Comparison of ENCODE assay signal across 8 cellular contexts in the genomic region with DNA sequence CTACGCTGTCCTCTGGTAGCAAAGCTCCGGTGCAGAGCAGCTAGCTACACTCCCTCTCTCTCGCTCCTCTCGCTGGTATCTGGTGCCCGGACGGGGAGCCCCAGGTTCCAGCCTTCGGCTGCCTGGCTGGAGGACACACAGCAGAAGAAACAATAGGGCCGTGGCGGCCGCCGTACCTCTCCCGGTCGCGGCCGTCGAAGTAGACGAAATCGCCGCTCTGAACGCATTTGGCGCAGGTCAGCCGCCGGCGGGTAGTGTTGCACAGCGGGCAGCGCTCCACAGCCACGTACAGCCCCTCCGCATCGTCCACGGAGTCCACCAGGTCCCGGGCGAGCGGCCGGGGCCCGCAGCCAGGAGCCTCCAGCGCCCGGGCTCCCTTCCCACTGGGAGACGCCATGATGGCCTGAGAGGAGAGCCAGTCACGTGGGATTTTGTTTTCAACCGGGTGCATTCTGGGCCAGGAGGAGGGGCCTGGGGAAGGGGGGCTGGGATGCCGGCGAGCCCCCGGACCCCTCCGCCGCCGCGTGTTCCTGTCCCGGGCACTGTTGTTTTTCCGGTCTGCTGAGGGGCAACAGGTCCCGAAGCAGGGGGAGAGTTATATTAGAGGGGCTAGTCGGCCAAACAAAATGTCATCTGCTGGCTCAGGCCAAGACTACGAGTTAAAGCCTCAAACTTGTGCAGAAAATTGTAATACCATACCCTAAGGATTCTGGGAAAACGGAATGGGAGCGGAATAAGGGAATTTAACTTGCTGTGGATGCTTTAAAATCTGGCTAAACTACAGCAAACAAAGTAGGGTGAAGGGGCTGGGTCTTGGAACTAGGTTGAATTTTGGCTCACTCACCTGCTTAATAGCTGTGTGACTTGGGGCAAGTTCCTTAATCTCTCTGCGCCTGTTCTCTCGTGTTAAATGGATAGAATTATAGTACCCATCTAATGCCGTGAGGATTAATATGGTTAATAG.
DNase-seq lines count a peak whose midpoint lies in the region; ATAC-seq lines count a peak whose summit lies in the region.

A gene with protein sequence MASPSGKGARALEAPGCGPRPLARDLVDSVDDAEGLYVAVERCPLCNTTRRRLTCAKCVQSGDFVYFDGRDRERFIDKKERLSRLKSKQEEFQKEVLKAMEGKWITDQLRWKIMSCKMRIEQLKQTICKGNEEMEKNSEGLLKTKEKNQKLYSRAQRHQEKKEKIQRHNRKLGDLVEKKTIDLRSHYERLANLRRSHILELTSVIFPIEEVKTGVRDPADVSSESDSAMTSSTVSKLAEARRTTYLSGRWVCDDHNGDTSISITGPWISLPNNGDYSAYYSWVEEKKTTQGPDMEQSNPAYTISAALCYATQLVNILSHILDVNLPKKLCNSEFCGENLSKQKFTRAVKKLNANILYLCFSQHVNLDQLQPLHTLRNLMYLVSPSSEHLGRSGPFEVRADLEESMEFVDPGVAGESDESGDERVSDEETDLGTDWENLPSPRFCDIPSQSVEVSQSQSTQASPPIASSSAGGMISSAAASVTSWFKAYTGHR (minus strand): TSS at position 405 of the 964 bp plus-strand sequence. CDS start 8 bp downstream, at position 397.

- ATAC-seq in GM18873 (IDR thresholded peaks at IDR 0.05; ENCODE audit: low FRiP score, unreplicated experiment) (peak; percentile 81), HG03139 (IDR thresholded peaks at IDR 0.05; ENCODE audit: unreplicated experiment) (peak; percentile 88)

- DNase-seq in AG08395 (ENCODE audit: low spot score) (peak; percentile 96), NCI-H226 (peak; percentile 81), cerebellar cortex (ENCODE audit: low spot score) (peak; percentile 88), kidney glomerular epithelial cell (lab: John Stamatoyannopoulos, UW) (peak; percentile 75)
- peak; percentile 45 for DNase-seq in activated CD4-positive, CD25-positive, alpha-beta regulatory T cell treated with anti-CD3 and anti-CD28 coated beads, Interleukin-2, amount 50 U/mL, for 16 hours (ENCODE audit: low read depth, low spot score)
- DNase-seq in stimulated activated CD4-positive, alpha-beta T cell treated with anti-CD3 and anti-CD28 coated beads, Interleukin-15, amount 100 ng/mL, for 48 hours (ENCODE audit: low read depth in 2 of 2), result peak; percentile 56 to 67

Comparison
In these comparisons a context has a peak if more than half of its experiments do, and no peak if none do; other contexts are left out.
1. Peak in every context shown above with its lines: DNase-seq and ATAC-seq.
2. DNase-seq: peak in every context shown above with its lines; median percentile 96 in AG08395; 88 in cerebellar cortex; 81 in NCI-H226; 75 in kidney glomerular epithelial cell; 62 in stimulated activated CD4-positive, alpha-beta T cell treated with anti-CD3 and anti-CD28 coated beads, Interleukin-15, amount 100 ng/mL, for 48 hours; 45 in activated CD4-positive, CD25-positive, alpha-beta regulatory T cell treated with anti-CD3 and anti-CD28 coated beads, Interleukin-2, amount 50 U/mL, for 16 hours.